In the genomic region with DNA sequence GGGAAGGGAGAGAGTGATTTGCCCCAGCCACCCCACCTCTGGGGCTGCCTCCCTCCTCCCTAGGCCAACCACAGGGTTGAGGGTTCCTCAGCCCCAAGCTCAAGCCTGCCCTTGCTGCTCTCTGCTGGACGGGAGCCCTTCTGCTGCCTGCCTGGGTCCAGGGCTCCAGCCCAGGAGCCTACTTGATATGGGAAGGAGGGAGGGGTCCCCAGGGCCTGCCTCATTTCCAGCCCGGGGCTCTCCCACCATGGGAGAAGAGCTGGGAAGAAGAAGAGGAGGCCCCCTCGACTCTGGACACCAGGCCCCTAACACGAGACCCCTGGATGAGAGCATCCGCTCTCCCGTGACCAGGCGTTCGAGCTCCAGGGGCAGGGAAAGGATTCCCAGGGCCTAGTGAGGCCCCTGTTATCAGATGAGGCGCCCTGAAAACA, we compare ENCODE assay signal across 10 cellular contexts. TPM values are rescaled to one million over a fixed set of nuclear protein-coding genes. Genes with fewer than 3 reads are reported as not detected.
DNase-seq lines count a peak whose midpoint lies in the region; ATAC-seq, FAIRE-seq and TF ChIP-seq lines count a peak whose summit lies in the region.
"Had no signal": no experiment of that assay in that cellular context is flagged by ENCODE, and none has a peak within 500 bp of the region (broad histone marks: within the 10 kb centered on the region; RNA-seq: fewer than 3 reads in every experiment).

No MANE protein-coding gene starts in this region.

- H3K27me3 Mint-ChIP-seq in Calu3 (ENCODE audit: unreplicated experiment): no peaks in the 10 kb centered on the region
- no peaks in the 10 kb centered on the region; the same call in 1 of the 2 replicates for H3K27me3 Mint-ChIP-seq in WTC11 (ENCODE audit: low read depth)

- no peaks in the 10 kb centered on the region for H3K9me3 Mint-ChIP-seq in Calu3 (ENCODE audit: low read depth, unreplicated experiment)
- H3K9me3 Mint-ChIP-seq in WTC11: no peaks in the 10 kb centered on the region

- H3K27ac Mint-ChIP-seq in Calu3 (ENCODE audit: unreplicated experiment) (peak overlapping the region; percentile 74), WTC11 (peak overlapping the region; percentile 61; the same call in 1 of the 2 replicates)

- no peaks in the 10 kb centered on the region for H3K4me1 ChIP-seq in pancreas

- peaks cover 79% of the 10 kb centered on the region for H3K36me3 Mint-ChIP-seq in Calu3 (ENCODE audit: insufficient read depth, unreplicated experiment)
- H3K36me3 Mint-ChIP-seq in WTC11: no peaks in the 10 kb centered on the region

- no peaks in the 10 kb centered on the region for H3K27me3 ChIP-seq in pancreas

- peak; percentile 5 for ATAC-seq in WTC11
- ATAC-seq in pancreas: peak in 2 of 4 donors; percentile 4 to 8
- no peak for ATAC-seq in HG03196 (IDR thresholded peaks at IDR 0.05; ENCODE audit: unreplicated experiment)

- WGBS in pancreas, 2 donors: 77% methylated on average over 9 of the region's 9 CpGs

- CTCF ChIA-PET in Calu3 (lab: Charles Lee): interaction anchor here (0.7 to 2.5 kb wide), 4 partner anchors 8 to 25 kb away, joined by 3 to 17 read pairs (median 6); no protein-coding TSS in a partner anchor
- CTCF ChIA-PET in WTC11 (lab: Charles Lee): interaction anchor here (0.5 to 3.1 kb wide), 21 partner anchors 8 to 218 kb away, joined by 3 to 32 read pairs (median 9); a partner anchor contains a TSS

- BruUV-seq in Calu3 (replicated peaks; lab: Mats Ljungman, UMichigan): TSS peak; percentile 46

- intact Hi-C loops in Calu3 (cut with micrococcal nuclease; ENCODE audit: unreplicated experiment): no loop called here
- intact Hi-C loops in pancreas (cut with DNase I): no loop called here

- FAIRE-seq in pancreas (lab: Jason Lieb, UNC): no peak
- FAIRE-seq: GM12891 had no signal

- peak overlapping the region; percentile 78 for H3K4me3 Mint-ChIP-seq in Calu3 (ENCODE audit: low read depth, unreplicated experiment)
- H3K4me3 Mint-ChIP-seq in WTC11: peak overlapping the region; percentile 86

- H3K4me1 Mint-ChIP-seq in Calu3 (ENCODE audit: low read depth, unreplicated experiment) (peaks cover 66% of the 10 kb centered on the region), WTC11 (peaks cover 68% of the 10 kb centered on the region)

- TF ChIP-seq CTCF in Calu3 (IDR thresholded peaks at IDR 0.05; ENCODE audit: unreplicated experiment): no peak
- no peak for TF ChIP-seq CTCF in WTC11 (IDR thresholded peaks at IDR 0.05)
- no peak for TF ChIP-seq CTCF in foreskin fibroblast (IDR thresholded peaks at IDR 0.05; ENCODE audit: low read depth, low read length)
- TF ChIP-seq CTCF in pancreas (IDR thresholded peaks at IDR 0.05): no peak

- H3K4me3 ChIP-seq in foreskin fibroblast (ENCODE audit: low read depth in 1 of 2, low read length in 2 of 2) (peak overlapping the region; percentile 64 to 74), pancreas (peak overlapping the region in 3 of 4 donors; percentile 15 to 48 (median 35))

- DNase-seq in Calu3 (no peak), WTC11 (ENCODE audit: low spot score) (no peak), foreskin fibroblast (no peak), pancreas (no peak), NCI-H446 treated with DMSO at 0.1 percent for 48 hours (lab: John Stamatoyannopoulos, UW) (no peak), NCI-H1105 treated with DMSO at 0.1 percent for 48 hours (lab: John Stamatoyannopoulos, UW) (no peak), kidney glomerular epithelial cell (lab: John Stamatoyannopoulos, UW) (no peak)

- no peaks in the 10 kb centered on the region for H3K36me3 ChIP-seq in pancreas

- POLR2A ChIA-PET in WTC11 (lab: Charles Lee): interaction anchor here (0.5 to 2.5 kb wide), 8 partner anchors 10 to 85 kb away, joined by 3 to 9 read pairs (median 4); a partner anchor contains a TSS

- H3K27ac ChIP-seq in pancreas: peak overlapping the region; percentile 59 to 83 (median 76)
- H3K27ac ChIP-seq: KMS-11 had no signal

- no peaks in the 10 kb centered on the region for H3K9me3 ChIP-seq in pancreas

TF ChIP-seq in WTC11, 78 proteins besides CTCF, POLR2A, EP300 and RAD21:
- TF ChIP-seq NR2C2 (CRISPR knock-in tag; IDR thresholded peaks at IDR 0.05): no peak
- TF ChIP-seq, protein P1, sequence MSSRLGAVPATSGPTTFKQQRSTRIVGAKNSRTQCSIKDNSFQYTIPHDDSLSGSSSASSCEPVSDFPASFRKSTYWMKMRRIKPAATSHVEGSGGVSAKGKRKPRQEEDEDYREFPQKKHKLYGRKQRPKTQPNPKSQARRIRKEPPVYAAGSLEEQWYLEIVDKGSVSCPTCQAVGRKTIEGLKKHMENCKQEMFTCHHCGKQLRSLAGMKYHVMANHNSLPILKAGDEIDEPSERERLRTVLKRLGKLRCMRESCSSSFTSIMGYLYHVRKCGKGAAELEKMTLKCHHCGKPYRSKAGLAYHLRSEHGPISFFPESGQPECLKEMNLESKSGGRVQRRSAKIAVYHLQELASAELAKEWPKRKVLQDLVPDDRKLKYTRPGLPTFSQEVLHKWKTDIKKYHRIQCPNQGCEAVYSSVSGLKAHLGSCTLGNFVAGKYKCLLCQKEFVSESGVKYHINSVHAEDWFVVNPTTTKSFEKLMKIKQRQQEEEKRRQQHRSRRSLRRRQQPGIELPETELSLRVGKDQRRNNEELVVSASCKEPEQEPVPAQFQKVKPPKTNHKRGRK (CRISPR knock-in tag; IDR thresholded peaks at IDR 0.05; ENCODE audit: borderline replicate concordance): no peak
- TF ChIP-seq ZBTB21 (CRISPR knock-in tag; IDR thresholded peaks at IDR 0.05; ENCODE audit: borderline replicate concordance): no peak
- no peak for TF ChIP-seq NFATC4 (CRISPR knock-in tag; IDR thresholded peaks at IDR 0.05)
- no peak for TF ChIP-seq ZNF317 (CRISPR knock-in tag; IDR thresholded peaks at IDR 0.05; ENCODE audit: borderline replicate concordance, low read depth)
- TF ChIP-seq ZNF416 (CRISPR knock-in tag; IDR thresholded peaks at IDR 0.05): no peak
- TF ChIP-seq, protein P2, sequence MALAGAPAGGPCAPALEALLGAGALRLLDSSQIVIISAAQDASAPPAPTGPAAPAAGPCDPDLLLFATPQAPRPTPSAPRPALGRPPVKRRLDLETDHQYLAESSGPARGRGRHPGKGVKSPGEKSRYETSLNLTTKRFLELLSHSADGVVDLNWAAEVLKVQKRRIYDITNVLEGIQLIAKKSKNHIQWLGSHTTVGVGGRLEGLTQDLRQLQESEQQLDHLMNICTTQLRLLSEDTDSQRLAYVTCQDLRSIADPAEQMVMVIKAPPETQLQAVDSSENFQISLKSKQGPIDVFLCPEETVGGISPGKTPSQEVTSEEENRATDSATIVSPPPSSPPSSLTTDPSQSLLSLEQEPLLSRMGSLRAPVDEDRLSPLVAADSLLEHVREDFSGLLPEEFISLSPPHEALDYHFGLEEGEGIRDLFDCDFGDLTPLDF (CRISPR knock-in tag; IDR thresholded peaks at IDR 0.05): no peak
TF ChIP-seq in WTC11: peak in this region for 0.

RNA-seq across cellular contexts. Expression of a gene that starts 0.7 kb away (rescaled TPM):
- 124 and 187 TPM in 2 replicates for total RNA-seq in Calu3 (2022)
- 32.4 to 33.5 TPM (median 33.1 TPM) in 3 replicates for total RNA-seq in WTC11 (2021)
- 1 to 10 TPM; 2.2 to 5.2 (median 4.0) TPM for total RNA-seq in pancreas
- polyA plus RNA-seq in pancreas: 1 to 10 TPM; 7.8 to 8.8 TPM

RNA-seq across cellular contexts. Expression of a gene that starts 21.3 kb away (rescaled TPM):
- total RNA-seq in Calu3 (2022): 18.6 and 19.8 TPM in 2 replicates
- total RNA-seq in WTC11 (2021): 13.2 to 15.9 TPM (median 14.8 TPM) in 3 replicates
- 1 to 10 TPM; 2.3 to 7.4 (median 3.4) TPM for total RNA-seq in pancreas
- polyA plus RNA-seq in pancreas: 1 to 10 TPM; 5.7 to 6.3 TPM

RNA-seq across cellular contexts. Expression of a gene that starts 41.5 kb away (rescaled TPM):
- 24.4 TPM in 2 replicates for total RNA-seq in Calu3 (2022)
- total RNA-seq in WTC11 (2021): 31.3 to 34.0 TPM (median 32.8 TPM) in 3 replicates
- total RNA-seq in pancreas: 10 to 100 TPM in 1 of 6 donors, 1 to 10 TPM in 5; 6.3 to 13.2 (median 8.5) TPM
- 10 to 100 TPM; 13.0 to 14.6 TPM for polyA plus RNA-seq in pancreas

RNA-seq across cellular contexts. Expression of a gene that starts 41.7 kb away (rescaled TPM):
- 288 and 289 TPM in 2 replicates for total RNA-seq in Calu3 (2022)
- total RNA-seq in WTC11 (2021): 383 to 427 TPM (median 419 TPM) in 3 replicates
- total RNA-seq in pancreas: 100 to 1,000 TPM in 4 of 6 donors, 10 to 100 TPM in 2; 81.6 to 121 (median 105) TPM
- 100 to 1,000 TPM; 215 to 229 TPM for polyA plus RNA-seq in pancreas

RNA-seq across cellular contexts. Expression of a gene that starts 43.1 kb away (rescaled TPM):
- total RNA-seq in Calu3 (2022) (56.6 and 58.2 TPM in 2 replicates), WTC11 (2021) (91.0 to 102 TPM (median 96.9 TPM) in 3 replicates), pancreas (10 to 100 TPM; 14.4 to 32.3 (median 18.7) TPM)
- 10 to 100 TPM; 62.5 to 76.3 TPM for polyA plus RNA-seq in pancreas
